Comparison of ENCODE assay signal across 10 cellular contexts in the genomic region with DNA sequence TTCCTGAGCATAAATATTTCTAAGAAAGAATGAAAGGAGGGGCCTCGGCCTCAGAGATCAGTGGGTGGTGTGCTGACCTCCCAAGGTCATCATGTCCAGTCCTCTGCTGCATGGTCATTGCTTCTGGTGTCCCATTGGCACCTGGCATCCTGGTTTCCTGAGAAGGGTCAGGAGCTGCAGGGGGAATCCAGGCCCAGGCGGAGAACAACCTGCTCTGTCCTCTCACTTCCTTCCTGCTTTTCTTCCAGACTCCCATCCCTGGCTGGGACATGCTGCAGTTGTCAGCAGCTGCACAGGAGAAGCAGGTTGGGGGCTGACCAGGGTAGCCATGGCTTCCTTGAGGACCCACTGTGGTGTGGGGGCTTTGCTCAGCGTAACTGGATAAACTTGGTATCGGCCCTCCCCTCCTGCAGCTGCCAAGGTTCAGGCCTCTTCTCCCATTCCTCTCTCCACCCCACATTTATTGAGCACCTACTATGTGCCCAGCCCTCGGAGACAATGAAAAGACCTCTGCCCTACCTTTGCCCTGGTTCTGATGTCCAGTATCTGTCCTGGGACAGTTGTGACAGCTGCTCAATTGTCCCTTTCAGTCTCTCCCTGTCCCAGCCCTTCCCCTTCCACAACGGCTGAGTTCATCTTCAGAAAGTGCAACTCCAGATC.
DNase-seq lines count a peak whose midpoint lies in the region; ATAC-seq and TF ChIP-seq lines count a peak whose summit lies in the region.
"Had no signal": no experiment of that assay in that cellular context is flagged by ENCODE, and none has a peak within 500 bp of the region (broad histone marks: within the 10 kb centered on the region; RNA-seq: fewer than 3 reads in every experiment).

No MANE protein-coding gene starts in this region.

- H3K27ac ChIP-seq in esophagus (ENCODE audit: low read depth in 2 of 2, low read length in 1 of 2), result peak overlapping the region; percentile 11 to 35
- no peak overlapping the region for H3K27ac ChIP-seq in neuronal stem cell (replicated peaks; ENCODE audit: low read length)
- H3K27ac ChIP-seq in vagina, result peak overlapping the region; percentile 90

- H3K4me2 ChIP-seq in neuronal stem cell (ENCODE audit: insufficient read depth, low read length, poor library complexity, severe bottlenecking), result no peak overlapping the region

- no peak overlapping the region for H4K91ac ChIP-seq in neuronal stem cell (ENCODE audit: low read depth, low read length, poor library complexity)

- no peak overlapping the region for H4K8ac ChIP-seq in neuronal stem cell (ENCODE audit: low read depth, low read length)

- no peak overlapping the region for H3K4ac ChIP-seq in neuronal stem cell (ENCODE audit: low read length)

- H3K9me3 ChIP-seq in esophagus (ENCODE audit: control insufficient read depth in 2 of 2, insufficient read depth in 1 of 2, low read depth in 1 of 2, low read length in 1 of 2), result no peaks in the 10 kb centered on the region
- H3K9me3 ChIP-seq in neuronal stem cell (replicated peaks in 1 of 2; ENCODE audit: control insufficient read depth in 2 of 2, insufficient read depth in 1 of 2, low read depth in 1 of 2, low read length in 2 of 2), result no peaks in the 10 kb centered on the region
- no peaks in the 10 kb centered on the region for H3K9me3 ChIP-seq in vagina

- peaks cover 12 to 14% of the 10 kb centered on the region in 2 donors for H3K27me3 Mint-ChIP-seq in natural killer cell treated with Interleukin-12 subunit alpha and Interleukin-12 subunit beta and Interleukin-15 and Interleukin-18, amount 100 ng/mL, for 72 hours
- peaks cover 14 to 52% of the 10 kb centered on the region in 2 donors for H3K27me3 Mint-ChIP-seq in natural killer cell (ENCODE audit: low read depth in 2 of 2)

- no peak overlapping the region for H3K4me3 ChIP-seq in esophagus (ENCODE audit: low read depth in 1 of 2, low read length in 2 of 2)
- no peak overlapping the region for H3K4me3 ChIP-seq in neuronal stem cell (ENCODE audit: low read length in 2 of 2)
- H3K4me3 ChIP-seq in vagina, result no peak overlapping the region

- peaks cover 69 to 71% of the 10 kb centered on the region in 2 donors for H3K4me1 Mint-ChIP-seq in natural killer cell treated with Interleukin-12 subunit alpha and Interleukin-12 subunit beta and Interleukin-15 and Interleukin-18, amount 100 ng/mL, for 72 hours (ENCODE audit: low read depth in 2 of 2)
- peaks cover 27 to 37% of the 10 kb centered on the region in 2 donors for H3K4me1 Mint-ChIP-seq in natural killer cell

- no peak overlapping the region for H3K9ac ChIP-seq in neuronal stem cell (ENCODE audit: low read depth, low read length, poor library complexity)

- 66 to 67% methylated on average over 6 of the region's 6 CpGs for WGBS in esophagus, 2 donors
- WGBS in neuronal stem cell (ENCODE audit: extremely low coverage in 2 of 2, insufficient read length in 2 of 2, insufficient replicate concordance in 1 of 2), 2 donors, result no CpG with 5 or more reads among the region's 6 CpGs

- H3K9me3 Mint-ChIP-seq in natural killer cell treated with Interleukin-12 subunit alpha and Interleukin-12 subunit beta and Interleukin-15 and Interleukin-18, amount 100 ng/mL, for 72 hours, result no peaks in the 10 kb centered on the region
- no peaks in the 10 kb centered on the region for H3K9me3 Mint-ChIP-seq in natural killer cell
- H3K9me3 Mint-ChIP-seq: activated T-helper 2 cell treated with anti-CD3 and anti-CD28 coated beads, Interferon-gamma antibody, Interleukin-2, Interleukin-4, amounts not matched to agents 10 μg/mL and 5 μg/mL and 100 μg/mL, durations not matched to agents 14 hours and 24 hours and 36 hours had no signal

- no peak overlapping the region for H2BK120ac ChIP-seq in neuronal stem cell (ENCODE audit: low read depth, low read length)

- no peak overlapping the region for H3K14ac ChIP-seq in neuronal stem cell (ENCODE audit: low read length)

- H3K27me3 ChIP-seq in esophagus (ENCODE audit: control insufficient read depth in 1 of 2, insufficient read depth in 2 of 2, low read length in 2 of 2), result no peaks in the 10 kb centered on the region
- H3K27me3 ChIP-seq in neuronal stem cell (ENCODE audit: control insufficient read depth in 3 of 3, insufficient read depth in 3 of 3, low read depth in 1 of 3, low read length in 3 of 3), result peaks cover 0 to 5% (median 0%) of the 10 kb centered on the region in 3 experiments
- no peaks in the 10 kb centered on the region for H3K27me3 ChIP-seq in vagina

- no peaks in the 10 kb centered on the region for H3K79me1 ChIP-seq in neuronal stem cell (ENCODE audit: low read depth, low read length)

- ATAC-seq in natural killer cell treated with Interleukin-12 subunit alpha and Interleukin-12 subunit beta and Interleukin-15 and Interleukin-18, amount 100 ng/mL, for 72 hours, result no peak
- ATAC-seq in natural killer cell (no peak), GM21717 (IDR thresholded peaks at IDR 0.05; ENCODE audit: unreplicated experiment) (no peak), HG02763 (IDR thresholded peaks at IDR 0.05; ENCODE audit: unreplicated experiment) (no peak)

- H3K36me3 Mint-ChIP-seq in natural killer cell treated with Interleukin-12 subunit alpha and Interleukin-12 subunit beta and Interleukin-15 and Interleukin-18, amount 100 ng/mL, for 72 hours, result peaks cover 6% of the 10 kb centered on the region
- no peaks in the 10 kb centered on the region for H3K36me3 Mint-ChIP-seq in natural killer cell

- intact Hi-C loops in natural killer cell (cut with micrococcal nuclease), result no loop called here
- intact Hi-C loops in vagina (cut with DNase I), result loop anchor here (5.0 kb wide), 2 partner anchors 364 to 1554 kb away; a partner anchor contains a TSS

- H2AK5ac ChIP-seq in neuronal stem cell (ENCODE audit: low read depth, low read length), result no peak overlapping the region

- TF ChIP-seq CTCF in natural killer cell (IDR thresholded peaks at IDR 0.05) (no peak), vagina (IDR thresholded peaks at IDR 0.05) (no peak)

- H3K4me1 ChIP-seq in esophagus (ENCODE audit: control insufficient read depth in 2 of 2, insufficient read depth in 2 of 2, low read length in 1 of 2), result peaks cover 8 to 19% of the 10 kb centered on the region in 2 donors
- H3K4me1 ChIP-seq in neuronal stem cell (ENCODE audit: control insufficient read depth in 2 of 2, insufficient read depth in 1 of 2, low read depth in 1 of 2, low read length in 2 of 2), result no peaks in the 10 kb centered on the region
- peaks cover 37% of the 10 kb centered on the region for H3K4me1 ChIP-seq in vagina

- H2BK12ac ChIP-seq in neuronal stem cell (ENCODE audit: low read length), result no peak overlapping the region

- no peak overlapping the region for H2BK5ac ChIP-seq in neuronal stem cell (ENCODE audit: low read length)

- H2BK15ac ChIP-seq in neuronal stem cell (ENCODE audit: low read length), result peak overlapping the region; percentile 60

- peak overlapping the region; percentile 2 for H3K4me3 Mint-ChIP-seq in natural killer cell treated with Interleukin-12 subunit alpha and Interleukin-12 subunit beta and Interleukin-15 and Interleukin-18, amount 100 ng/mL, for 72 hours
- H3K4me3 Mint-ChIP-seq in natural killer cell, result no peak overlapping the region

- H3K36me3 ChIP-seq in esophagus (ENCODE audit: control insufficient read depth in 2 of 2, insufficient read depth in 2 of 2, low read length in 1 of 2) (no peaks in the 10 kb centered on the region), neuronal stem cell (replicated peaks in 1 of 2; ENCODE audit: control insufficient read depth in 2 of 2, insufficient read depth in 2 of 2, low read length in 2 of 2) (no peaks in the 10 kb centered on the region), vagina (no peaks in the 10 kb centered on the region)

- H3K27ac Mint-ChIP-seq in natural killer cell treated with Interleukin-12 subunit alpha and Interleukin-12 subunit beta and Interleukin-15 and Interleukin-18, amount 100 ng/mL, for 72 hours, result peak overlapping the region; percentile 84 to 91
- no peak overlapping the region for H3K27ac Mint-ChIP-seq in natural killer cell
- H3K27ac Mint-ChIP-seq: activated T-helper 2 cell treated with anti-CD3 and anti-CD28 coated beads, Interferon-gamma antibody, Interleukin-2, Interleukin-4, amounts not matched to agents 10 μg/mL and 5 μg/mL and 100 μg/mL, durations not matched to agents 14 hours and 24 hours and 36 hours had no signal

- H3K23ac ChIP-seq in neuronal stem cell (ENCODE audit: low read depth, low read length, poor library complexity), result no peak overlapping the region

- H3K18ac ChIP-seq in neuronal stem cell (ENCODE audit: low read length), result no peak overlapping the region

- H2AFZ ChIP-seq in neuronal stem cell (ENCODE audit: low read length), result no peak overlapping the region

- DNase-seq in natural killer cell treated with Interleukin-12 subunit alpha and Interleukin-12 subunit beta and Interleukin-15 and Interleukin-18, amount 100 ng/mL, for 72 hours (ENCODE audit: low spot score), result no peak
- DNase-seq in natural killer cell, result no peak
- DNase-seq in neuronal stem cell (ENCODE audit: low spot score), result no peak
- DNase-seq in vagina (ENCODE audit: extremely low spot score in 2 of 2), result no peak
- no peak for DNase-seq in NCI-H510A (lab: John Stamatoyannopoulos, UW)
- DNase-seq: activated CD4-positive, alpha-beta T cell treated with anti-CD3 and anti-CD28 coated beads for 1 hour had no signal

- TF ChIP-seq POLR2A in vagina (IDR thresholded peaks at IDR 0.05), result no peak

Comparison
In these comparisons a context has a peak if more than half of its experiments do, and no peak if none do; other contexts are left out.
1. H3K27ac Mint-ChIP-seq: peak in natural killer cell treated with Interleukin-12 subunit alpha and Interleukin-12 subunit beta and Interleukin-15 and Interleukin-18, amount 100 ng/mL, for 72 hours (2 of 2); none in natural killer cell (0 of 2).